In the genomic region with DNA sequence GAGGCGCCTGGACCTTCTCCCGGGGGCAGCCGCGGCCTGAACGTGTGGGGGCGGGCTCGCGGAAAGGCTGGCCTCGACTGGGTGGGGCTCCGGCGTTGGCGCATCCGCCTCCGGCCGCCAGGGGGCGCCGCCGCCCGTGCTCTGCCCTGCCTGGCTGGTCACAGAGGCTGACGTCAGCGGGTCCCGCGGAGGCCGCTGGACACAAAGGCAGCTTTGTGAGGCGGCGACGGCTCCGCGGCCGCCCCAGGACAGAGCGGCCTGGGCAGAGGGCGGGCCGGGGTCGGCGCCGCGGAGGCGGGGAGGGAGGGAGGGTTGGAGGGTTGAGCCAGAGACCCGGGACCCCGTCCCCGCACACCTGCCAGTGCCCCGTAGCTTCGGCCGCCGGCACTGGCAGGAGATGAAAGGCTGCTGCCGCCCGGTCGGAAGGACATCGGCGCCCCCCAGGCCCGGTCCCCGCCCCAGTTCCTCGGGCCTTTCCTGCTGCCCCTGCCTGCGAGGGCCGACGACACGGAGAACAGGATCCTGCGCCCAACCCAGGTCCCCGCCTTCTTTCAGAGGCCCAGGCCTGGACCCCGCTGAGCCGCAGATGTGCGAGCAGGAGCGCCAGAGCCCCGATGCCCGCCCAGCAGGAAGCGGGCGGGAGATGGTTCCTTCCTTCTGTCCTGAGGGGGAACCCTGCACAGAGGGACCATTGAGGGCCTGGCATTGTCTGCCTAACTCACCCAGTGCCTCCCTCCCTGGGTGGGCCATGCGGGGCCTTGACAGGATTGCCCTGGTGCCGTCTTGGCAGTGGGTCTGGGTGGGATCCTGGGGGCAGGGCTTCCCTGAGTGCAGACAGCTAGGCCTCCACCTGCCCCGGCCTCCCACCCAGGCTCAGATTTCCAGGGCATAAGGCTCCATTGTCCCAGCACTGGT, we compare ENCODE assay signal across 8 cellular contexts. TPM values are rescaled to one million over a fixed set of nuclear protein-coding genes. Genes with fewer than 3 reads are reported as not detected.
A peak's percentile ranks its signal among the peaks of the same experiment; 100 is the strongest.
DNase-seq lines count a peak whose midpoint lies in the region; ATAC-seq and TF ChIP-seq lines count a peak whose summit lies in the region.

No MANE protein-coding gene starts in this region.

- peak overlapping the region; percentile 80 for H4K8ac ChIP-seq in trophoblast cell (ENCODE audit: low read depth, low read length)

- intact Hi-C loops in Right ventricle myocardium superior (cut with DNase I) = no loop called here

- H4K91ac ChIP-seq in trophoblast cell (ENCODE audit: low read depth, low read length) = peak overlapping the region; percentile 95

- H3K79me1 ChIP-seq in trophoblast cell (ENCODE audit: low read length) = peaks cover 30% of the 10 kb centered on the region

- H2BK5ac ChIP-seq in trophoblast cell (ENCODE audit: low read depth, low read length, poor library complexity) = peak overlapping the region; percentile 89

- peak overlapping the region; percentile 73 for H2AK5ac ChIP-seq in trophoblast cell (ENCODE audit: low read length)

- no peak overlapping the region for H3K23ac ChIP-seq in trophoblast cell (ENCODE audit: low read length)

- ATAC-seq in GM21723 (IDR thresholded peaks at IDR 0.05; ENCODE audit: unreplicated experiment) = peak; percentile 89
- ATAC-seq in Right ventricle myocardium superior (ENCODE audit: poor library complexity) = peak; percentile 92

- H3K27ac ChIP-seq in trophoblast cell (ENCODE audit: low read depth, low read length) = peak overlapping the region; percentile 82
- peak overlapping the region; percentile 91 to 98 (median 97) for H3K27ac ChIP-seq in tibial nerve

- H3K36me3 ChIP-seq in trophoblast cell (ENCODE audit: control insufficient read depth in 1 of 2, insufficient read depth in 2 of 2, low read length in 2 of 2) = peaks cover 33 to 34% of the 10 kb centered on the region in 2 experiments
- H3K36me3 ChIP-seq in tibial nerve = peaks cover 0 to 33% (median 16%) of the 10 kb centered on the region in 3 donors

- H2AFZ ChIP-seq in trophoblast cell (ENCODE audit: insufficient read depth, low read length, poor library complexity) = peak overlapping the region; percentile 14

- peak overlapping the region; percentile 55 for H3K4me2 ChIP-seq in trophoblast cell (ENCODE audit: low read length)

- H3K9me3 ChIP-seq in trophoblast cell (ENCODE audit: insufficient read depth, low read depth, low read length) (no peaks in the 10 kb centered on the region), tibial nerve (no peaks in the 10 kb centered on the region)

- peaks cover 11% of the 10 kb centered on the region for H3K79me2 ChIP-seq in trophoblast cell (ENCODE audit: control insufficient read depth, insufficient read depth, low read length, poor library complexity)

- TF ChIP-seq POLR2A in tibial nerve (IDR thresholded peaks at IDR 0.05) = peak; percentile 35 to 79

- H3K4me1 ChIP-seq in trophoblast cell (ENCODE audit: control insufficient read depth in 1 of 2, insufficient read depth in 2 of 2, low read length in 2 of 2) (peaks cover 29 to 30% of the 10 kb centered on the region in 2 experiments), tibial nerve (peaks cover 0 to 96% (median 67%) of the 10 kb centered on the region in 4 donors)

- H2BK12ac ChIP-seq in trophoblast cell (ENCODE audit: low read length) = peak overlapping the region; percentile 42

- peak in 1 of 2 donors; percentile 89 for TF ChIP-seq EP300 in tibial nerve (IDR thresholded peaks at IDR 0.05)

- H3K27me3 ChIP-seq in trophoblast cell (ENCODE audit: insufficient read depth, low read length) = no peaks in the 10 kb centered on the region
- no peaks in the 10 kb centered on the region for H3K27me3 ChIP-seq in tibial nerve

- peak overlapping the region; percentile 95 for H2BK120ac ChIP-seq in trophoblast cell (ENCODE audit: insufficient read depth, low read length, poor library complexity)

- peak overlapping the region; percentile 7 for H3K4ac ChIP-seq in trophoblast cell (ENCODE audit: low read depth, low read length)

- peak overlapping the region; percentile 71 for H3K9ac ChIP-seq in trophoblast cell (ENCODE audit: low read length)

- TF ChIP-seq CTCF in LNCAP (IDR thresholded peaks at IDR 0.05) (peak; percentile 98), tibial nerve (IDR thresholded peaks at IDR 0.05) (peak; percentile 99 to 100 (median 100))

- DNase-seq in GDM1 (lab: John Stamatoyannopoulos, UW) (peak; percentile 70), SKM-1 treated with dmso at 0.1 percent for 144 hours (lab: John Stamatoyannopoulos, UW; ENCODE audit: unreplicated experiment) (peak; percentile 84), Right ventricle myocardium superior (peak; percentile 98), trophoblast cell (peak; percentile 90 to 94), tibial nerve (ENCODE audit: low spot score in 2 of 2) (peak; percentile 88 to 93)
- peak; percentile 55 for DNase-seq in activated naive CD8-positive, alpha-beta T cell treated with anti-CD3 and anti-CD28 coated beads, Interleukin-2, amount 50 U/mL, for 16 hours (ENCODE audit: low read depth, low spot score)

- H3K14ac ChIP-seq in trophoblast cell (ENCODE audit: low read length) = peak overlapping the region; percentile 97

- WGBS in trophoblast cell (ENCODE audit: extremely low coverage, insufficient coverage, insufficient read length) = no CpG with 5 or more reads among the region's 70 CpGs
- 0 to 4% methylated on average over 9 to 15 of the region's 70 CpGs for WGBS in tibial nerve, 2 donors

- H3K18ac ChIP-seq in trophoblast cell (ENCODE audit: low read length) = peak overlapping the region; percentile 41

- H3K4me3 ChIP-seq in trophoblast cell (ENCODE audit: low read depth, low read length) (peak overlapping the region; percentile 34), tibial nerve (peak overlapping the region; percentile 30 to 65 (median 52))

- peak overlapping the region; percentile 95 for H4K12ac ChIP-seq in trophoblast cell (ENCODE audit: low read depth, low read length)

RNA-seq across cellular contexts. Expression of a gene that starts 8.7 kb away (rescaled TPM):
- 19.9 TPM for total RNA-seq in Right ventricle myocardium superior
- polyA plus RNA-seq in trophoblast cell (2013) = 1.8 and 2.0 TPM in 2 replicates
- total RNA-seq in tibial nerve = 100 to 1,000 TPM; 251 to 334 (median 261) TPM

RNA-seq across cellular contexts. Expression of a gene that starts 18.6 kb away (rescaled TPM):
- total RNA-seq in Right ventricle myocardium superior (29.6 TPM), tibial nerve (1 to 10 TPM; 2.0 to 3.1 (median 2.5) TPM)
- 0.06 and 0.08 TPM in 2 replicates for polyA plus RNA-seq in trophoblast cell (2013)

RNA-seq across cellular contexts. Expression of a gene that starts 24.3 kb away (rescaled TPM):
- total RNA-seq in Right ventricle myocardium superior = 126 TPM
- 191 and 192 TPM in 2 replicates for polyA plus RNA-seq in trophoblast cell (2013)
- 100 to 1,000 TPM; 201 to 265 (median 243) TPM for total RNA-seq in tibial nerve

RNA-seq across cellular contexts. Expression of a gene that starts 31.9 kb away (rescaled TPM):
- 70.1 TPM for total RNA-seq in Right ventricle myocardium superior
- polyA plus RNA-seq in trophoblast cell (2013) = 36.9 and 37.3 TPM in 2 replicates
- total RNA-seq in tibial nerve = 100 to 1,000 TPM in 1 of 4 donors, 10 to 100 TPM in 3; 42.0 to 129 (median 56.2) TPM

RNA-seq across cellular contexts. Expression of a gene that starts 38.9 kb away (rescaled TPM):
- 1.2 TPM for total RNA-seq in Right ventricle myocardium superior
- polyA plus RNA-seq in trophoblast cell (2013) = 10.8 and 11.2 TPM in 2 replicates
- 10 to 100 TPM in 1 of 4 donors, 1 to 10 TPM in 3; 1.2 to 17.9 (median 1.8) TPM for total RNA-seq in tibial nerve

Comparison
In these comparisons a context has a peak if more than half of its experiments do, and no peak if none do; other contexts are left out.
1. Peak in every context shown above with its lines: DNase-seq, ATAC-seq, H3K4me3 ChIP-seq and H3K27ac ChIP-seq.
2. RNA of a gene that starts 8.7 kb away (total RNA-seq): 251 to 334 TPM in tibial nerve; 19.9 TPM in Right ventricle myocardium superior (single experiment); every median in the first group is over 10 times any median in the second.